ENCODE assay signal across 1 cellular context in genomic region chr15:85412956-85413854, GRCh38.
TF ChIP-seq lines count a peak whose summit lies in the region.

No MANE protein-coding gene starts in this region.

TF ChIP-seq in GM12878, 131 proteins besides CTCF, POLR2A, EP300 and RAD21 (continued from another document and continues in another):
- TF ChIP-seq, protein P1, sequence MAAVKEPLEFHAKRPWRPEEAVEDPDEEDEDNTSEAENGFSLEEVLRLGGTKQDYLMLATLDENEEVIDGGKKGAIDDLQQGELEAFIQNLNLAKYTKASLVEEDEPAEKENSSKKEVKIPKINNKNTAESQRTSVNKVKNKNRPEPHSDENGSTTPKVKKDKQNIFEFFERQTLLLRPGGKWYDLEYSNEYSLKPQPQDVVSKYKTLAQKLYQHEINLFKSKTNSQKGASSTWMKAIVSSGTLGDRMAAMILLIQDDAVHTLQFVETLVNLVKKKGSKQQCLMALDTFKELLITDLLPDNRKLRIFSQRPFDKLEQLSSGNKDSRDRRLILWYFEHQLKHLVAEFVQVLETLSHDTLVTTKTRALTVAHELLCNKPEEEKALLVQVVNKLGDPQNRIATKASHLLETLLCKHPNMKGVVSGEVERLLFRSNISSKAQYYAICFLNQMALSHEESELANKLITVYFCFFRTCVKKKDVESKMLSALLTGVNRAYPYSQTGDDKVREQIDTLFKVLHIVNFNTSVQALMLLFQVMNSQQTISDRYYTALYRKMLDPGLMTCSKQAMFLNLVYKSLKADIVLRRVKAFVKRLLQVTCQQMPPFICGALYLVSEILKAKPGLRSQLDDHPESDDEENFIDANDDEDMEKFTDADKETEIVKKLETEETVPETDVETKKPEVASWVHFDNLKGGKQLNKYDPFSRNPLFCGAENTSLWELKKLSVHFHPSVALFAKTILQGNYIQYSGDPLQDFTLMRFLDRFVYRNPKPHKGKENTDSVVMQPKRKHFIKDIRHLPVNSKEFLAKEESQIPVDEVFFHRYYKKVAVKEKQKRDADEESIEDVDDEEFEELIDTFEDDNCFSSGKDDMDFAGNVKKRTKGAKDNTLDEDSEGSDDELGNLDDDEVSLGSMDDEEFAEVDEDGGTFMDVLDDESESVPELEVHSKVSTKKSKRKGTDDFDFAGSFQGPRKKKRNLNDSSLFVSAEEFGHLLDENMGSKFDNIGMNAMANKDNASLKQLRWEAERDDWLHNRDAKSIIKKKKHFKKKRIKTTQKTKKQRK (IDR thresholded peaks at IDR 0.05; ENCODE audit: low read depth, low read length): no peak
- TF ChIP-seq HDAC2 (IDR thresholded peaks at IDR 0.05) (no peak), RELA (IDR thresholded peaks at IDR 0.05; ENCODE audit: borderline replicate concordance, partially characterized antibody) (peak; percentile 56), SMAD5 (IDR thresholded peaks at IDR 0.05; ENCODE audit: low read depth) (no peak), ZBED1 (IDR thresholded peaks at IDR 0.05; ENCODE audit: borderline replicate concordance) (peak; percentile 83; the same call in 1 of the 2 replicates), MEF2B (IDR thresholded peaks at IDR 0.05; ENCODE audit: partially characterized antibody, poor library complexity, severe bottlenecking) (peak; percentile 60), EGR1 (IDR thresholded peaks at IDR 0.05; ENCODE audit: borderline replicate concordance in 1 of 2, low read depth in 2 of 2, low read length in 2 of 2) (0 out of 3 replicates have a peak, but pooled peaks of 1 of the 2 experiments have one; percentile 49), SKIL (IDR thresholded peaks at IDR 0.05; ENCODE audit: low read depth, poor library complexity, severe bottlenecking) (peak; percentile 75), EZH2 (IDR thresholded peaks at IDR 0.05; ENCODE audit: borderline replicate concordance, control insufficient read depth, low read depth, low read length) (no peak), YBX1 (IDR thresholded peaks at IDR 0.05) (no peak), RFX5 (IDR thresholded peaks at IDR 0.05; ENCODE audit: low read depth, low read length) (no peak), MXI1 (IDR thresholded peaks at IDR 0.05; ENCODE audit: low read depth, low read length) (peak; percentile 93), STAT3 (IDR thresholded peaks at IDR 0.05; ENCODE audit: low read depth, low read length) (peak; percentile 89; the same call in 1 of the 2 replicates), ZSCAN29 (IDR thresholded peaks at IDR 0.05) (no peak), MYC (IDR thresholded peaks at IDR 0.05; ENCODE audit: insufficient read depth, insufficient read length, insufficient replicate concordance, low read length, severe bottlenecking) (no peak), NKRF (conservative IDR thresholded peaks at IDR 0.05) (no peak), IKZF2 (IDR thresholded peaks at IDR 0.05) (peak; percentile 95), TCF12 (IDR thresholded peaks at IDR 0.05; ENCODE audit: low read depth, low read length) (peak; percentile 74; the same call in 1 of the 2 replicates), SREBF1 (IDR thresholded peaks at IDR 0.05; ENCODE audit: low read length) (no peak), MTA3 (IDR thresholded peaks at IDR 0.05; ENCODE audit: borderline replicate concordance, low read length) (peak; percentile 83; the same call in 1 of the 2 replicates), ZNF207 (IDR thresholded peaks at IDR 0.05; ENCODE audit: borderline replicate concordance) (no peak), STAT1 (conservative IDR thresholded peaks at IDR 0.05) (no peak), YY1 (IDR thresholded peaks at IDR 0.05; ENCODE audit: low read depth, low read length) (peak; percentile 68; the same call in 1 of the 2 replicates), NFIC (IDR thresholded peaks at IDR 0.05; ENCODE audit: low read depth, low read length) (peak; percentile 83), RAD51 (IDR thresholded peaks at IDR 0.05) (peak; percentile 93), WRNIP1 (IDR thresholded peaks at IDR 0.05; ENCODE audit: borderline replicate concordance, low read depth, low read length) (no peak), FOXM1 (IDR thresholded peaks at IDR 0.05; ENCODE audit: low read depth, low read length) (peak; percentile 91), SPI1 (IDR thresholded peaks at IDR 0.05; ENCODE audit: borderline replicate concordance, insufficient read depth, low read depth, low read length) (peak; percentile 97), BACH1 (IDR thresholded peaks at IDR 0.05; ENCODE audit: borderline replicate concordance) (peak; percentile 77; the same call in 1 of the 2 replicates), ASH2L (IDR thresholded peaks at IDR 0.05; ENCODE audit: borderline replicate concordance, low read depth) (no peak), ZNF592 (IDR thresholded peaks at IDR 0.05) (no peak), SRF (IDR thresholded peaks at IDR 0.05; ENCODE audit: low read depth in 2 of 2, low read length in 2 of 2) (peak in 1 of 2 experiments; percentile 66; a peak in 2 of 4 replicates), CREB1 (IDR thresholded peaks at IDR 0.05; ENCODE audit: low read depth) (peak; percentile 82), CEBPB (IDR thresholded peaks at IDR 0.05; ENCODE audit: borderline replicate concordance in 1 of 2, low read depth in 2 of 2, low read length in 2 of 2) (no peak; a peak in 1 of 4 replicates), SREBF2 (IDR thresholded peaks at IDR 0.05; ENCODE audit: low read length) (no peak), FOS (IDR thresholded peaks at IDR 0.05; ENCODE audit: borderline replicate concordance, extremely low read depth, insufficient read length) (no peak), ZNF24 (IDR thresholded peaks at IDR 0.05) (peak; percentile 67; the same call in 1 of the 2 replicates), NBN (IDR thresholded peaks at IDR 0.05) (no peak), ZNF217 (IDR thresholded peaks at IDR 0.05) (peak; percentile 48; the same call in 1 of the 2 replicates)
- TF ChIP-seq, protein P2, sequence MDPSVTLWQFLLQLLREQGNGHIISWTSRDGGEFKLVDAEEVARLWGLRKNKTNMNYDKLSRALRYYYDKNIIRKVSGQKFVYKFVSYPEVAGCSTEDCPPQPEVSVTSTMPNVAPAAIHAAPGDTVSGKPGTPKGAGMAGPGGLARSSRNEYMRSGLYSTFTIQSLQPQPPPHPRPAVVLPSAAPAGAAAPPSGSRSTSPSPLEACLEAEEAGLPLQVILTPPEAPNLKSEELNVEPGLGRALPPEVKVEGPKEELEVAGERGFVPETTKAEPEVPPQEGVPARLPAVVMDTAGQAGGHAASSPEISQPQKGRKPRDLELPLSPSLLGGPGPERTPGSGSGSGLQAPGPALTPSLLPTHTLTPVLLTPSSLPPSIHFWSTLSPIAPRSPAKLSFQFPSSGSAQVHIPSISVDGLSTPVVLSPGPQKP (IDR thresholded peaks at IDR 0.05; ENCODE audit: low read depth, low read length): no peak
- TF ChIP-seq, protein P3, sequence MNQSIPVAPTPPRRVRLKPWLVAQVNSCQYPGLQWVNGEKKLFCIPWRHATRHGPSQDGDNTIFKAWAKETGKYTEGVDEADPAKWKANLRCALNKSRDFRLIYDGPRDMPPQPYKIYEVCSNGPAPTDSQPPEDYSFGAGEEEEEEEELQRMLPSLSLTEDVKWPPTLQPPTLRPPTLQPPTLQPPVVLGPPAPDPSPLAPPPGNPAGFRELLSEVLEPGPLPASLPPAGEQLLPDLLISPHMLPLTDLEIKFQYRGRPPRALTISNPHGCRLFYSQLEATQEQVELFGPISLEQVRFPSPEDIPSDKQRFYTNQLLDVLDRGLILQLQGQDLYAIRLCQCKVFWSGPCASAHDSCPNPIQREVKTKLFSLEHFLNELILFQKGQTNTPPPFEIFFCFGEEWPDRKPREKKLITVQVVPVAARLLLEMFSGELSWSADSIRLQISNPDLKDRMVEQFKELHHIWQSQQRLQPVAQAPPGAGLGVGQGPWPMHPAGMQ (IDR thresholded peaks at IDR 0.05; ENCODE audit: borderline replicate concordance): no peak
- TF ChIP-seq, protein P4, sequence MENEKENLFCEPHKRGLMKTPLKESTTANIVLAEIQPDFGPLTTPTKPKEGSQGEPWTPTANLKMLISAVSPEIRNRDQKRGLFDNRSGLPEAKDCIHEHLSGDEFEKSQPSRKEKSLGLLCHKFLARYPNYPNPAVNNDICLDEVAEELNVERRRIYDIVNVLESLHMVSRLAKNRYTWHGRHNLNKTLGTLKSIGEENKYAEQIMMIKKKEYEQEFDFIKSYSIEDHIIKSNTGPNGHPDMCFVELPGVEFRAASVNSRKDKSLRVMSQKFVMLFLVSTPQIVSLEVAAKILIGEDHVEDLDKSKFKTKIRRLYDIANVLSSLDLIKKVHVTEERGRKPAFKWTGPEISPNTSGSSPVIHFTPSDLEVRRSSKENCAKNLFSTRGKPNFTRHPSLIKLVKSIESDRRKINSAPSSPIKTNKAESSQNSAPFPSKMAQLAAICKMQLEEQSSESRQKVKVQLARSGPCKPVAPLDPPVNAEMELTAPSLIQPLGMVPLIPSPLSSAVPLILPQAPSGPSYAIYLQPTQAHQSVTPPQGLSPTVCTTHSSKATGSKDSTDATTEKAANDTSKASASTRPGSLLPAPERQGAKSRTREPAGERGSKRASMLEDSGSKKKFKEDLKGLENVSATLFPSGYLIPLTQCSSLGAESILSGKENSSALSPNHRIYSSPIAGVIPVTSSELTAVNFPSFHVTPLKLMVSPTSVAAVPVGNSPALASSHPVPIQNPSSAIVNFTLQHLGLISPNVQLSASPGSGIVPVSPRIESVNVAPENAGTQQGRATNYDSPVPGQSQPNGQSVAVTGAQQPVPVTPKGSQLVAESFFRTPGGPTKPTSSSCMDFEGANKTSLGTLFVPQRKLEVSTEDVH (IDR thresholded peaks at IDR 0.05; ENCODE audit: low read depth, partially characterized antibody): no peak
- TF ChIP-seq, protein P5, sequence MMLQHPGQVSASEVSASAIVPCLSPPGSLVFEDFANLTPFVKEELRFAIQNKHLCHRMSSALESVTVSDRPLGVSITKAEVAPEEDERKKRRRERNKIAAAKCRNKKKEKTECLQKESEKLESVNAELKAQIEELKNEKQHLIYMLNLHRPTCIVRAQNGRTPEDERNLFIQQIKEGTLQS (IDR thresholded peaks at IDR 0.05; ENCODE audit: borderline replicate concordance, extremely low read depth, low read depth, low read length): no peak
- TF ChIP-seq, protein P6, sequence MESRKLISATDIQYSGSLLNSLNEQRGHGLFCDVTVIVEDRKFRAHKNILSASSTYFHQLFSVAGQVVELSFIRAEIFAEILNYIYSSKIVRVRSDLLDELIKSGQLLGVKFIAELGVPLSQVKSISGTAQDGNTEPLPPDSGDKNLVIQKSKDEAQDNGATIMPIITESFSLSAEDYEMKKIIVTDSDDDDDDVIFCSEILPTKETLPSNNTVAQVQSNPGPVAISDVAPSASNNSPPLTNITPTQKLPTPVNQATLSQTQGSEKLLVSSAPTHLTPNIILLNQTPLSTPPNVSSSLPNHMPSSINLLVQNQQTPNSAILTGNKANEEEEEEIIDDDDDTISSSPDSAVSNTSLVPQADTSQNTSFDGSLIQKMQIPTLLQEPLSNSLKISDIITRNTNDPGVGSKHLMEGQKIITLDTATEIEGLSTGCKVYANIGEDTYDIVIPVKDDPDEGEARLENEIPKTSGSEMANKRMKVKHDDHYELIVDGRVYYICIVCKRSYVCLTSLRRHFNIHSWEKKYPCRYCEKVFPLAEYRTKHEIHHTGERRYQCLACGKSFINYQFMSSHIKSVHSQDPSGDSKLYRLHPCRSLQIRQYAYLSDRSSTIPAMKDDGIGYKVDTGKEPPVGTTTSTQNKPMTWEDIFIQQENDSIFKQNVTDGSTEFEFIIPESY (IDR thresholded peaks at IDR 0.05): no peak
